In genomic region chrX:49209434-49210251, GRCh38 we compare ENCODE assay signal across 15 cellular contexts. TPM values are rescaled to one million over a fixed set of nuclear protein-coding genes. Genes with fewer than 3 reads are reported as not detected.
DNase-seq lines count a peak whose midpoint lies in the region; ATAC-seq and TF ChIP-seq lines count a peak whose summit lies in the region.
"Had no signal": no experiment of that assay in that cellular context is flagged by ENCODE, and none has a peak within 500 bp of the region (broad histone marks: within the 10 kb centered on the region; RNA-seq: fewer than 3 reads in every experiment).

No MANE protein-coding gene starts in this region.

- H3K4me1 ChIP-seq in SJCRH30 (no peaks in the 10 kb centered on the region), gastrocnemius medialis (no peaks in the 10 kb centered on the region)
- H3K4me1 ChIP-seq: lower lobe of right lung, vagina had no signal

- H3K36me3 ChIP-seq in SJCRH30 (no peaks in the 10 kb centered on the region), gastrocnemius medialis (no peaks in the 10 kb centered on the region)
- H3K36me3 ChIP-seq: lower lobe of right lung, vagina had no signal

- TF ChIP-seq CTCF in fibroblast of mammary gland (conservative IDR thresholded peaks at IDR 0.05; ENCODE audit: control insufficient read depth, insufficient read depth, low read depth, low read length): no peak
- no peak for TF ChIP-seq CTCF in gastrocnemius medialis (IDR thresholded peaks at IDR 0.05 in 4 of 5, conservative IDR thresholded peaks at IDR 0.05 in 1 of 5)

- peak; percentile 81 for ATAC-seq in stimulated activated naive CD8-positive, alpha-beta T cell treated with anti-CD3 and anti-CD28 coated beads, Interleukin-15, amount 100 ng/mL, for 72 hours
- no peak for ATAC-seq in HG03432 (IDR thresholded peaks at IDR 0.05; ENCODE audit: unreplicated experiment)
- ATAC-seq in gastrocnemius medialis: no peak
- ATAC-seq: HCT116, lower lobe of right lung had no signal

- H3K27me3 ChIP-seq in SJCRH30: no peaks in the 10 kb centered on the region
- no peaks in the 10 kb centered on the region for H3K27me3 ChIP-seq in gastrocnemius medialis
- H3K27me3 ChIP-seq: vagina had no signal

- TF ChIP-seq POLR2A in gastrocnemius medialis (IDR thresholded peaks at IDR 0.05): no peak

- no peak for DNase-seq in activated naive CD4-positive, alpha-beta T cell treated with anti-CD3 and anti-CD28 coated beads, Interleukin-2, amount 50 U/mL, for 16 hours
- DNase-seq in SJCRH30 (peak; percentile 27 to 41), fibroblast of mammary gland (ENCODE audit: low read depth) (peak; percentile 26), gastrocnemius medialis (no peak), pons (ENCODE audit: low spot score) (no peak)
- DNase-seq in stimulated activated naive CD8-positive, alpha-beta T cell treated with anti-CD3 and anti-CD28 coated beads, Interleukin-15, amount 100 ng/mL, for 72 hours: peak; percentile 12 to 33
- DNase-seq: activated CD4-positive, alpha-beta T cell treated with anti-CD3 and anti-CD28 coated beads, Interleukin-2, amount 50 U/mL, for 48 hours; DMS53; lower lobe of right lung; NCI-H2029 treated with DMSO at 0.1 percent for 48 hours; OCI-M1 had no signal

- no peaks in the 10 kb centered on the region for H3K27me3 Mint-ChIP-seq in activated naive CD4-positive, alpha-beta T cell treated with anti-CD3 and anti-CD28 coated beads, Interleukin-2, amount 50 U/mL, for 24 hours
- H3K27me3 Mint-ChIP-seq in stimulated activated naive CD8-positive, alpha-beta T cell treated with anti-CD3 and anti-CD28 coated beads, Interleukin-15, amount 100 ng/mL, for 72 hours: no peaks in the 10 kb centered on the region

- H3K9me3 Mint-ChIP-seq in activated naive CD4-positive, alpha-beta T cell treated with anti-CD3 and anti-CD28 coated beads, Interleukin-2, amount 50 U/mL, for 24 hours: no peaks in the 10 kb centered on the region
- H3K9me3 Mint-ChIP-seq in stimulated activated naive CD8-positive, alpha-beta T cell treated with anti-CD3 and anti-CD28 coated beads, Interleukin-15, amount 100 ng/mL, for 72 hours: peaks cover 9 to 16% of the 10 kb centered on the region in 2 donors

- peak overlapping the region; percentile 30 for H3K4me3 Mint-ChIP-seq in activated naive CD4-positive, alpha-beta T cell treated with anti-CD3 and anti-CD28 coated beads, Interleukin-2, amount 50 U/mL, for 24 hours
- H3K4me3 Mint-ChIP-seq in stimulated activated naive CD8-positive, alpha-beta T cell treated with anti-CD3 and anti-CD28 coated beads, Interleukin-15, amount 100 ng/mL, for 72 hours: peak overlapping the region in 1 of 2 donors; percentile 49

- H3K27ac ChIP-seq in SJCRH30: no peak overlapping the region
- no peak overlapping the region for H3K27ac ChIP-seq in gastrocnemius medialis
- H3K27ac ChIP-seq: lower lobe of right lung, vagina had no signal

- H3K36me3 Mint-ChIP-seq in activated naive CD4-positive, alpha-beta T cell treated with anti-CD3 and anti-CD28 coated beads, Interleukin-2, amount 50 U/mL, for 24 hours: peaks cover 1% of the 10 kb centered on the region

- no peaks in the 10 kb centered on the region for H3K4me1 Mint-ChIP-seq in activated naive CD4-positive, alpha-beta T cell treated with anti-CD3 and anti-CD28 coated beads, Interleukin-2, amount 50 U/mL, for 24 hours
- no peaks in the 10 kb centered on the region for H3K4me1 Mint-ChIP-seq in stimulated activated naive CD8-positive, alpha-beta T cell treated with anti-CD3 and anti-CD28 coated beads, Interleukin-15, amount 100 ng/mL, for 72 hours

- no peak overlapping the region for H3K27ac Mint-ChIP-seq in activated naive CD4-positive, alpha-beta T cell treated with anti-CD3 and anti-CD28 coated beads, Interleukin-2, amount 50 U/mL, for 24 hours
- no peak overlapping the region for H3K27ac Mint-ChIP-seq in stimulated activated naive CD8-positive, alpha-beta T cell treated with anti-CD3 and anti-CD28 coated beads, Interleukin-15, amount 100 ng/mL, for 72 hours

- H3K4me3 ChIP-seq in SJCRH30 (no peak overlapping the region), fibroblast of mammary gland (ENCODE audit: control insufficient read depth, low read depth, low read length) (no peak overlapping the region), gastrocnemius medialis (no peak overlapping the region)
- H3K4me3 ChIP-seq: lower lobe of right lung, vagina had no signal

- in situ Hi-C loops in gastrocnemius medialis (cut with MboI; ENCODE audit: low sequenced_read_pairs in 4 of 4): no loop called here

- intact Hi-C loops in gastrocnemius medialis (cut with DNase I; ENCODE audit: low total_unique reads): no loop called here

- H3K9me3 ChIP-seq in SJCRH30 (replicated peaks): no peaks in the 10 kb centered on the region
- H3K9me3 ChIP-seq in gastrocnemius medialis: no peaks in the 10 kb centered on the region
- H3K9me3 ChIP-seq: lower lobe of right lung, vagina had no signal

RNA-seq across cellular contexts. Expression of gene SYP, which starts 9.7 kb away (rescaled TPM):
- 0.10 and 0.45 TPM in 2 replicates for total RNA-seq in SJCRH30 (2014; rRNA removed; shearing (Covaris generic))
- total RNA-seq in gastrocnemius medialis: 1 to 10 TPM in 1 of 4 donors, under 1 TPM in 3; 0.15 to 3.9 (median 0.40) TPM

RNA-seq across cellular contexts. Expression of gene PRICKLE3, which starts 23.5 kb away (rescaled TPM):
- 3.4 TPM in 2 replicates for total RNA-seq in SJCRH30 (2014; rRNA removed; shearing (Covaris generic))
- total RNA-seq in gastrocnemius medialis: 10 to 100 TPM in 3 of 4 donors, 1 to 10 TPM in 1; 9.1 to 33.1 (median 21.3) TPM

RNA-seq across cellular contexts. Expression of gene CACNA1F, which starts 23.5 kb away (rescaled TPM):
- total RNA-seq in SJCRH30 (2014; rRNA removed; shearing (Covaris generic)): not detected in 2 replicates
- not detected for total RNA-seq in gastrocnemius medialis

RNA-seq across cellular contexts. Expression of gene CCDC22, which starts 25.6 kb away (rescaled TPM):
- total RNA-seq in SJCRH30 (2014; rRNA removed; shearing (Covaris generic)): 6.6 and 6.7 TPM in 2 replicates
- total RNA-seq in gastrocnemius medialis: 10 to 100 TPM; 11.1 to 22.0 (median 17.0) TPM

RNA-seq across cellular contexts. Expression of gene PLP2, which starts 37.9 kb away (rescaled TPM):
- 50.3 and 56.6 TPM in 2 replicates for total RNA-seq in SJCRH30 (2014; rRNA removed; shearing (Covaris generic))
- total RNA-seq in gastrocnemius medialis: 10 to 100 TPM; 12.8 to 53.5 (median 32.5) TPM

Comparison
In these comparisons a context has a peak if more than half of its experiments do, and no peak if none do; other contexts are left out.
1. DNase-seq: peak in SJCRH30 (2 of 2), fibroblast of mammary gland (single experiment) and stimulated activated naive CD8-positive, alpha-beta T cell treated with anti-CD3 and anti-CD28 coated beads, Interleukin-15, amount 100 ng/mL, for 72 hours (2 of 2); none in activated naive CD4-positive, alpha-beta T cell treated with anti-CD3 and anti-CD28 coated beads, Interleukin-2, amount 50 U/mL, for 16 hours (single experiment), gastrocnemius medialis (0 of 2) and pons (single experiment).